ENCODE assay signal across 8 cellular contexts in the genomic region with DNA sequence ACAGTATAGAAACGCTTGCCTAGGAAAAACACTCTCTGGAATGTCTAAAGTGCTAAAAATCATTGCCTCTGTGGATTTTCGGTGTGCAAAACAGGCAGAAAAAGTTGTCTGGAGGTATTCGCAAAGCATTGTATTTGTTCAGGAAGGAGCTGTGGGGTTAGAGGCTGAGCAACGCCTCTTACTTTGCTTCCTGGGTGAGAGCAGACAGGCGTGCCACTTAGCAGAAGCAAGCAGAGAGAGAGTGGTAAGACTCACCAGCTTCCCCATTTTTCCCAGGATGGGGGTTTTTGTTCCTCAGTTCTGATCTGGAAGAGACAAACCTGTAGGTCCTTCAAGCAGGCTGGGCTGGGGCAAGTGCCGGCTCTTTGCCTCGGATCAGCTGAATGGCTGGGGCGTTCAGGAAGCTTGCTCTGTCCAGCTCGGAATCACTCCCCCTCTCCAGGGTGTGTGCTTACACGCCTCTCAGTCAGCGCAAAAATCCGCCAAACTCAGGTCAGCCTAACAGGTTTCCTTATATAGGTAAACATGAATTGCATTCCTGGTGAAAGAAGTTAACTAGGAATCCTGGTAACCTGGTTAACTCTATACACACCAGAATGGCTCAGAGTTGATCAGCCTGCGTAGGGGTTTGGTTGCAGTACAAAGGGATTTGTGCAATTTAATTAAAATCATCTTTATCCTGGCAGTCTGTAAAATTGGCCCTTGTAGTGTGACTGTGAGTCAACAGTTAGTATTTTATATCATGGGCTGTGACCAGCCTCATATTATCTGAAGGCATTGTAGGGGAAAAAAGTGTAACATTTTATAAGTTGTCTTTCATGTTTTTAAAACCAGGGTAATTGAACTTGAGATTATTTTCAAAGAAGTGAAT.
DNase-seq lines count a peak whose midpoint lies in the region; ATAC-seq, FAIRE-seq and TF ChIP-seq lines count a peak whose summit lies in the region.

No MANE protein-coding gene starts in this region.

- H3K4me1 Mint-ChIP-seq in natural killer cell: no peaks in the 10 kb centered on the region

- H3K4me3 ChIP-seq in bronchial epithelial cell (ENCODE audit: low read depth, low read length) (peak overlapping the region; percentile 40), kidney (ENCODE audit: low read length in 2 of 2) (peak overlapping the region in 1 of 2 donors; percentile 39), thoracic aorta (peak overlapping the region; percentile 68)

- H3K4me3 Mint-ChIP-seq in natural killer cell: no peak overlapping the region

- no peaks in the 10 kb centered on the region for H3K9me3 Mint-ChIP-seq in natural killer cell

- H3K4me1 ChIP-seq in kidney (ENCODE audit: control insufficient read depth in 1 of 2, insufficient read depth in 1 of 2, low read depth in 1 of 2, low read length in 2 of 2) (no peaks in the 10 kb centered on the region), thoracic aorta (ENCODE audit: control insufficient read depth in 1 of 2, low read depth in 2 of 2) (peaks cover 0 to 13% of the 10 kb centered on the region in 2 donors)

- DNase-seq in NCI-H146 treated with DMSO at 0.1 percent for 48 hours (lab: John Stamatoyannopoulos, UW; ENCODE audit: unreplicated experiment) (peak; percentile 42), bronchial epithelial cell (ENCODE audit: low read depth) (peak; percentile 73), kidney (peak; percentile 63), thoracic aorta (ENCODE audit: low spot score) (no peak), putamen (ENCODE audit: low spot score) (no peak), natural killer cell (no peak)
- no peak for DNase-seq in effector CD4-positive, alpha-beta T cell

- intact Hi-C loops in kidney (cut with DNase I) (no loop called here), natural killer cell (cut with micrococcal nuclease) (no loop called here)

- ATAC-seq in thoracic aorta (ENCODE audit: insufficient number of reproducible peaks, low FRiP score, low read depth) (no peak), HG03521 (IDR thresholded peaks at IDR 0.05; ENCODE audit: unreplicated experiment) (no peak), natural killer cell (no peak)

- FAIRE-seq in bronchial epithelial cell (lab: Jason Lieb, UNC) (no peak), kidney (lab: Jason Lieb, UNC) (no peak)

- no peak for TF ChIP-seq CTCF in bronchial epithelial cell (IDR thresholded peaks at IDR 0.05; ENCODE audit: insufficient read depth, low read length, severe bottlenecking)
- TF ChIP-seq CTCF in kidney (IDR thresholded peaks at IDR 0.05; ENCODE audit: borderline replicate concordance, extremely low read depth, insufficient read depth): no peak
- TF ChIP-seq CTCF in thoracic aorta (IDR thresholded peaks at IDR 0.05): no peak
- no peak for TF ChIP-seq CTCF in natural killer cell (IDR thresholded peaks at IDR 0.05)

- no peaks in the 10 kb centered on the region for H3K27me3 ChIP-seq in bronchial epithelial cell (ENCODE audit: control insufficient read depth, insufficient read depth, low read length)
- no peaks in the 10 kb centered on the region for H3K27me3 ChIP-seq in thoracic aorta (replicated peaks; ENCODE audit: insufficient read depth)

- no peaks in the 10 kb centered on the region for H3K36me3 Mint-ChIP-seq in natural killer cell

- no peaks in the 10 kb centered on the region for H3K27me3 Mint-ChIP-seq in natural killer cell (ENCODE audit: low read depth in 2 of 2)

- no peak overlapping the region for H3K27ac ChIP-seq in kidney (ENCODE audit: low read depth in 2 of 2, low read length in 2 of 2)
- H3K27ac ChIP-seq in thoracic aorta: peak overlapping the region; percentile 69 to 72

- H3K27ac Mint-ChIP-seq in natural killer cell: no peak overlapping the region

- no peaks in the 10 kb centered on the region for H3K36me3 ChIP-seq in bronchial epithelial cell (ENCODE audit: control insufficient read depth, insufficient read depth, low read length)
- no peaks in the 10 kb centered on the region for H3K36me3 ChIP-seq in kidney (ENCODE audit: control insufficient read depth in 1 of 2, insufficient read depth in 2 of 2, low read length in 2 of 2)
- no peaks in the 10 kb centered on the region for H3K36me3 ChIP-seq in thoracic aorta

- no peak overlapping the region for H3K9ac ChIP-seq in kidney (ENCODE audit: low read length in 2 of 2)

- H3K9me3 ChIP-seq in kidney (ENCODE audit: control insufficient read depth in 1 of 2, low read length in 2 of 2) (no peaks in the 10 kb centered on the region), thoracic aorta (no peaks in the 10 kb centered on the region)

Comparison
In these comparisons a context has a peak if more than half of its experiments do, and no peak if none do; other contexts are left out.
1. DNase-seq: peak in NCI-H146 treated with DMSO at 0.1 percent for 48 hours (single experiment), bronchial epithelial cell (single experiment) and kidney (single experiment); none in thoracic aorta (single experiment), putamen (single experiment), effector CD4-positive, alpha-beta T cell (single experiment) and natural killer cell (single experiment).
2. H3K27ac ChIP-seq: peak in thoracic aorta (2 of 2); none in kidney (0 of 2).